In the genomic region with DNA sequence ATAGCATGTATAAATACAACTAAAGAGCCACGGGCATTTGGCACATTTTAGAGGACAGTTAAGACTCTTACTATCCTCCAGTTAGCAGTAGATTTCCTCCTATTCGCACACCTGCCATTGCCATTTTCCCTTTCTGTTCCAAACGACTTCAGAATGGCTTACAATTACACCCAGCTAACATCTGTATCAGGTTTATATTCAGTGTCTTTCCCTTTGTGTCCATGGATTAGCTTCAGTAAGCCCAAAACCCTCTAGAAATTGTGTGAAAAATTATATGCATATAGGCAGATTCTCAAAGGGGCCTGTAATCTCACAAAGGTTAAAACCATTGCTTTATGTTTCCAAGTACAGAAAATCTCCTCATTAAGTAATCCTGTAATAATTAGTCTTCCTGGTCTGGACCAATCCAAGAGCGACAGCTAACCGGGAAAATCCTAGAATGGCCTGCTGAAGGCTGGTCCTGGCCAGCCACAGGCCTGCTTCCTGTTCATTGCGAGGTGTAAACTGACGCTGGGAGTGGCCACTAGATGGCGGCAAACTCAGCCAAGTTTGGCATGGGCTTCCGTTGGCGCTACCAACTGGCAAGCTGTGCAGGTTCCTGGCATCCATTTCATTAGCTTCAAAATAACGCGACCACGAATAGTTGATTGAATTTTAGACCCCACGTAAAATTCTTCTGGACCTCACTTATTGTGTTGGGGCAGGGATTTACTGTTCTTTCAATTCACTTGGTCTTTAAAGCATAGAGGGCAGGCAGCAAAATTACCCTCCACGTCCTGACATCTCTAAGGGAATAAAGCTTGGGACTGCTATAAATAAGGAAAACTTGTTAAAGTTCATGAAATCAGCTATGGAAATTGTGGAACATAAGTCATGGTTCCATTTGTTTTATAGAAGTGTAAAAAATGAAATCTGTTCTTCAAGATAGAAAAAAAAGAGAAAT, we compare ENCODE assay signal across 8 cellular contexts. TPM values are rescaled to one million over a fixed set of nuclear protein-coding genes. Genes with fewer than 3 reads are reported as not detected.
DNase-seq lines count a peak whose midpoint lies in the region; ATAC-seq and TF ChIP-seq lines count a peak whose summit lies in the region.

No MANE protein-coding gene starts in this region.

- 0 out of 2 replicates have a peak overlapping the region, but pooled peaks have one; percentile 39 for H2AFZ ChIP-seq in GM23248

- H3K4me2 ChIP-seq in GM23248 (ENCODE audit: unreplicated experiment) = peak overlapping the region; percentile 69

- H3K27ac ChIP-seq in GM23248 (no peak overlapping the region), foreskin keratinocyte (no peak overlapping the region), thoracic aorta (no peak overlapping the region)

- DNase-seq in DMS79 treated with DMSO at 0.1 percent for 48 hours (lab: John Stamatoyannopoulos, UW) (peak; percentile 81), GM23248 (peak; percentile 90), LoVo (ENCODE audit: low spot score) (peak; percentile 87), RPMI8226 (peak; percentile 89), foreskin keratinocyte (peak in 1 of 2 donors; percentile 74), osteocyte (ENCODE audit: extremely low spot score, unreplicated experiment) (peak; percentile 94), thoracic aorta (ENCODE audit: low spot score) (peak; percentile 51)

- no peaks in the 10 kb centered on the region for H3F3A ChIP-seq in GM23248 (ENCODE audit: insufficient read depth)

- peaks cover 80% of the 10 kb centered on the region for H3K36me3 Mint-ChIP-seq in activated T-helper 17 cell treated with anti-CD3 and anti-CD28 coated beads, Interleukin-2, amount 50 U/mL, for 72 hours (ENCODE audit: low read depth)
- no peaks in the 10 kb centered on the region for H3K36me3 Mint-ChIP-seq in osteocyte (ENCODE audit: unreplicated experiment)

- H3K36me3 ChIP-seq in GM23248 (ENCODE audit: low read depth) = no peaks in the 10 kb centered on the region
- H3K36me3 ChIP-seq in thoracic aorta = no peaks in the 10 kb centered on the region

- peaks cover 71% of the 10 kb centered on the region for H3K4me1 Mint-ChIP-seq in activated T-helper 17 cell treated with anti-CD3 and anti-CD28 coated beads, Interleukin-2, amount 50 U/mL, for 72 hours
- peaks cover 10% of the 10 kb centered on the region for H3K4me1 Mint-ChIP-seq in osteocyte (ENCODE audit: unreplicated experiment)

- no peaks in the 10 kb centered on the region for H3K9me3 ChIP-seq in GM23248 (ENCODE audit: low read depth)
- H3K9me3 ChIP-seq in thoracic aorta = no peaks in the 10 kb centered on the region

- ATAC-seq in activated T-helper 17 cell treated with anti-CD3 and anti-CD28 coated beads, Interleukin-2, amount 50 U/mL, for 72 hours (replicated peaks) = peak; percentile 90
- ATAC-seq in foreskin keratinocyte (peak; percentile 94), thoracic aorta (ENCODE audit: insufficient number of reproducible peaks, low FRiP score, low read depth) (peak; percentile 72)

- no peaks in the 10 kb centered on the region for H3K9me3 Mint-ChIP-seq in activated T-helper 17 cell treated with anti-CD3 and anti-CD28 coated beads, Interleukin-2, amount 50 U/mL, for 72 hours
- peaks cover 2% of the 10 kb centered on the region for H3K9me3 Mint-ChIP-seq in osteocyte (ENCODE audit: unreplicated experiment)

- H3K27me3 ChIP-seq in GM23248 (replicated peaks; ENCODE audit: insufficient read depth) (no peaks in the 10 kb centered on the region), foreskin keratinocyte (no peaks in the 10 kb centered on the region), thoracic aorta (replicated peaks; ENCODE audit: insufficient read depth) (no peaks in the 10 kb centered on the region)

- H3K4me3 Mint-ChIP-seq in activated T-helper 17 cell treated with anti-CD3 and anti-CD28 coated beads, Interleukin-2, amount 50 U/mL, for 72 hours = peak overlapping the region; percentile 88
- no peak overlapping the region for H3K4me3 Mint-ChIP-seq in osteocyte (ENCODE audit: unreplicated experiment)

- H4K20me1 ChIP-seq in GM23248 (ENCODE audit: insufficient read depth) = no peaks in the 10 kb centered on the region

- no peaks in the 10 kb centered on the region for H3K9me2 ChIP-seq in GM23248 (ENCODE audit: insufficient read depth)

- H3K4me1 ChIP-seq in GM23248 (ENCODE audit: insufficient read depth) = peaks cover 8% of the 10 kb centered on the region; the same call in 1 of the 2 replicates
- H3K4me1 ChIP-seq in foreskin keratinocyte = peaks cover 6% of the 10 kb centered on the region
- H3K4me1 ChIP-seq in thoracic aorta (ENCODE audit: control insufficient read depth in 1 of 2, low read depth in 2 of 2) = peaks cover 0 to 11% of the 10 kb centered on the region in 2 donors

- no peaks in the 10 kb centered on the region for H3K79me2 ChIP-seq in GM23248 (ENCODE audit: insufficient read depth)

- no peak overlapping the region for H3K9ac ChIP-seq in GM23248

- TF ChIP-seq CTCF in foreskin keratinocyte (conservative IDR thresholded peaks at IDR 0.05) (peak; percentile 98), osteocyte (IDR thresholded peaks at IDR 0.05) (peak; percentile 95), thoracic aorta (IDR thresholded peaks at IDR 0.05) (peak; percentile 90)

- peak overlapping the region; percentile 73 for H3K27ac Mint-ChIP-seq in activated T-helper 17 cell treated with anti-CD3 and anti-CD28 coated beads, Interleukin-2, amount 50 U/mL, for 72 hours
- H3K27ac Mint-ChIP-seq in osteocyte (ENCODE audit: unreplicated experiment) = no peak overlapping the region

- H3K27me3 Mint-ChIP-seq in activated T-helper 17 cell treated with anti-CD3 and anti-CD28 coated beads, Interleukin-2, amount 50 U/mL, for 72 hours = no peaks in the 10 kb centered on the region
- peaks cover 7% of the 10 kb centered on the region for H3K27me3 Mint-ChIP-seq in osteocyte (ENCODE audit: unreplicated experiment)

- WGBS in GM23248 (ENCODE audit: low coverage in 1 of 2, low lambda C conversion rate in 2 of 2, missing lambda C conversion rate in 2 of 2), 2 experiments = 12 to 13% methylated on average over 15 of the region's 15 CpGs

- H3K4me3 ChIP-seq in GM23248 (no peak overlapping the region), thoracic aorta (peak overlapping the region; percentile 36)

- in situ Hi-C loops in GM23248 (cut with MboI) = no loop called here

RNA-seq across cellular contexts. Expression of a gene that starts 17.1 kb away (rescaled TPM):
- total RNA-seq in GM23248 (2014; rRNA removed; shearing (Covaris generic)) = not detected in 2 replicates
- not detected in 2 replicates for polyA plus RNA-seq in GM23248 (2016; fragmentation: Nextera tagmentation; extraction: Ambion mirVana)
- total RNA-seq in activated T-helper 17 cell treated with anti-CD3 and anti-CD28 coated beads, Interleukin-2, amount 50 U/mL, for 72 hours = 10 to 100 TPM; 54.0 to 95.9 TPM
- 17.5 and 19.6 TPM in 2 replicates for total RNA-seq in foreskin keratinocyte
- polyA plus RNA-seq in foreskin keratinocyte = 15.6 and 15.7 TPM in 2 replicates
- total RNA-seq in osteocyte = 0.42 and 0.43 TPM in 2 replicates
- total RNA-seq in thoracic aorta = 10 to 100 TPM; 10.8 to 14.5 TPM
